In the genomic region with DNA sequence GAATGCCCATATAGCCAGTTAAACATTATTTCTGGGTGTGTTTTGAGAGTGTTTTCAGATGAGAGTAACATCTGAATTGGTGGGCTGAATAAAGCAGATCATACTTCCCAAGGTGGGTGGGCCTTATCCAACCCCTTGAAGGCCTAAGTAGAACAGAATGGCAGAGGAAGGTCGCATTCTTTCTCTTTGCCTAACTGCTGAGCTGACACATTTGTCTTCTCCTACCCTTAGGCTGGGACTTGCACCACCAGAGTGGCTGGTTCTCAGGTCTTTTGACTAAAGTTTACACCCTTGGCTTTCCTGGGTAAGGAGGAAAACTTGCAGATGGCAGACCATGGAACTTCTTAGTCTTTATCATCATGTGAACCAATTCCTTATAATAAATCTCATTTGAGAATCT, we compare ENCODE assay signal across 23 cellular contexts.
A peak's percentile ranks its signal among the peaks of the same experiment; 100 is the strongest.
DNase-seq lines count a peak whose midpoint lies in the region; ATAC-seq, FAIRE-seq and TF ChIP-seq lines count a peak whose summit lies in the region.
"Had no signal": no experiment of that assay in that cellular context is flagged by ENCODE, and none has a peak within 500 bp of the region (broad histone marks: within the 10 kb centered on the region; RNA-seq: fewer than 3 reads in every experiment).

No MANE protein-coding gene starts in this region.

- H3K27me3 Mint-ChIP-seq in T-helper 2 cell treated with Interferon-gamma antibody and Interleukin-4, amounts not matched to agents 5 μg/mL and 100 μg/mL, for 36 hours (ENCODE audit: low read depth): peaks cover 5% of the 10 kb centered on the region

- H3K36me3 ChIP-seq in SJCRH30: no peaks in the 10 kb centered on the region
- H3K36me3 ChIP-seq: BE2C, BLaER1 had no signal

- peak; percentile 1 for DNase-seq in T-helper 2 cell treated with Interferon-gamma antibody and Interleukin-4, amounts not matched to agents 5 μg/mL and 100 μg/mL, for 36 hours (ENCODE audit: low spot score)
- DNase-seq in T-helper 2 cell (no peak), A549 (ENCODE audit: low read depth in 1 of 2, low spot score in 1 of 2) (no peak), ecto neural progenitor cell (ENCODE audit: low spot score) (peak; percentile 4), ureter (ENCODE audit: low spot score) (peak; percentile 9), KBM-7 (no peak), SJCRH30 (no peak)
- DNase-seq: ACHN; BE2C; C1 segment of cervical spinal cord; Caco-2; Calu3; CD4-positive, alpha-beta memory T cell; CD4-positive, CD25-positive, alpha-beta regulatory T cell; DMS79 treated with DMSO at 0.1 percent for 48 hours; GF-D8 had no signal

- H3K4me1 ChIP-seq in A549 (no peaks in the 10 kb centered on the region), SJCRH30 (no peaks in the 10 kb centered on the region)
- H3K4me1 ChIP-seq: BE2C had no signal

- no peak for TF ChIP-seq EP300 in A549 (IDR thresholded peaks at IDR 0.05)

- TF ChIP-seq RAD21 in A549 (conservative IDR thresholded peaks at IDR 0.05 in 1 of 2, IDR thresholded peaks at IDR 0.05 in 1 of 2): no peak

- H3K36me3 Mint-ChIP-seq in T-helper 2 cell treated with Interferon-gamma antibody and Interleukin-4, amounts not matched to agents 5 μg/mL and 100 μg/mL, for 36 hours (ENCODE audit: low read depth): no peaks in the 10 kb centered on the region
- H3K36me3 Mint-ChIP-seq: CD14-positive monocyte; CD4-positive, alpha-beta memory T cell; CD4-positive, CD25-positive, alpha-beta regulatory T cell had no signal

- ATAC-seq in A549: no peak

- no peak overlapping the region for H3K27ac Mint-ChIP-seq in T-helper 2 cell treated with Interferon-gamma antibody and Interleukin-4, amounts not matched to agents 5 μg/mL and 100 μg/mL, for 36 hours
- H3K27ac Mint-ChIP-seq: CD4-positive, alpha-beta memory T cell; CD4-positive, CD25-positive, alpha-beta regulatory T cell had no signal

- no peak for TF ChIP-seq POLR2A in A549 (IDR thresholded peaks at IDR 0.05; ENCODE audit: low read length)

- WGBS in A549 (ENCODE audit: missing lambda C conversion rate): 0% methylated on average over 1 of the region's 1 CpG

- POLR2A ChIA-PET in A549 (lab: Yijun Ruan, JAX): no interaction called here

- no peak overlapping the region for H3K27ac ChIP-seq in A549
- no peak overlapping the region for H3K27ac ChIP-seq in SJCRH30
- H3K27ac ChIP-seq: 22Rv1, BLaER1 had no signal

- no peak overlapping the region for H3K4me3 Mint-ChIP-seq in T-helper 2 cell treated with Interferon-gamma antibody and Interleukin-4, amounts not matched to agents 5 μg/mL and 100 μg/mL, for 36 hours
- H3K4me3 Mint-ChIP-seq: CD14-positive monocyte; CD4-positive, alpha-beta memory T cell; CD4-positive, CD25-positive, alpha-beta regulatory T cell had no signal

- in situ Hi-C loops in KBM-7 (cut with MboI; ENCODE audit: low pct_unique_long_range_greater_than_20kb, low sequenced_read_pairs): no loop called here

- H3K4me2 ChIP-seq in A549: no peak overlapping the region
- H3K4me2 ChIP-seq: BLaER1 had no signal

- no peaks in the 10 kb centered on the region for H3K9me3 ChIP-seq in A549
- H3K9me3 ChIP-seq in SJCRH30 (replicated peaks): no peaks in the 10 kb centered on the region
- H3K9me3 ChIP-seq: BE2C, BLaER1, Caco-2 had no signal

- no peaks in the 10 kb centered on the region for H3K27me3 ChIP-seq in SJCRH30
- H3K27me3 ChIP-seq: BE2C, BLaER1 had no signal

- no peaks in the 10 kb centered on the region for H3K9me3 Mint-ChIP-seq in T-helper 2 cell treated with Interferon-gamma antibody and Interleukin-4, amounts not matched to agents 5 μg/mL and 100 μg/mL, for 36 hours

- CTCF ChIA-PET in A549 (lab: Yijun Ruan, JAX): interaction anchor here (0.8 to 15.7 kb wide), 4 partner anchors 12 to 201 kb away, joined by 3 to 333 read pairs (median 27); no protein-coding TSS in a partner anchor

- H3K4me3 ChIP-seq in A549 (no peak overlapping the region), SJCRH30 (no peak overlapping the region)
- H3K4me3 ChIP-seq: BLaER1 had no signal

- no peaks in the 10 kb centered on the region for H3K4me1 Mint-ChIP-seq in T-helper 2 cell treated with Interferon-gamma antibody and Interleukin-4, amounts not matched to agents 5 μg/mL and 100 μg/mL, for 36 hours (ENCODE audit: low read depth)
- H3K4me1 Mint-ChIP-seq: CD4-positive, alpha-beta memory T cell; CD4-positive, CD25-positive, alpha-beta regulatory T cell had no signal

- TF ChIP-seq CTCF in A549 (IDR thresholded peaks at IDR 0.05): no peak

- FAIRE-seq in A549 (lab: Jason Lieb, UNC): no peak
- FAIRE-seq: D721Med, G401.6, GM12891, GM19239 had no signal

TF ChIP-seq in A549, 52 proteins besides CTCF, POLR2A, EP300 and RAD21:
- TF ChIP-seq MAFK (IDR thresholded peaks at IDR 0.05; ENCODE audit: partially characterized antibody): peak; percentile 70
- TF ChIP-seq NR3C1 (IDR thresholded peaks at IDR 0.05): no peak

Comparison
In these comparisons a context has a peak if more than half of its experiments do, and no peak if none do; other contexts are left out.
1. DNase-seq: peak in T-helper 2 cell treated with Interferon-gamma antibody and Interleukin-4, amounts not matched to agents 5 μg/mL and 100 μg/mL, for 36 hours (single experiment), ecto neural progenitor cell (single experiment) and ureter (single experiment); none in T-helper 2 cell (0 of 5), A549 (0 of 2), KBM-7 (single experiment) and SJCRH30 (0 of 2).